In the genomic region with DNA sequence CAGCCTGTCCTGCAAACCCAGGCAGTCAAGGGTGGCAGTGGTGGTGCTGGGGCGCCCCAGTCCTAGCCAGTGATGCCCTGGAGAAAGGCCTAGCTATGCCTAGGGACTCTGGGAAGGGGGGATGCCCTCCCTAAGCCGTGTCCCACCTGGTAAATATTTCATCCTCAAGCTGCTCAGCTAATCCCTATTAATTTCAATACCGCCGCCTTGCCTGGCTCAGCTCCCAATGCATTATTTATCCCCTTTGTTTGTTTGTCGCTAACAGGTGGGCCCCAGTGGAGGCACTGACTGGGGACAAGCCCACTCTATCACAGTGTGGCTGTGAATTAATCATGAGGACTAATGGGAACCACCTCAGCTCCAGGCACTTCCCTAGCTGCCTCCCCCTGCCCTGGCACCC, we compare ENCODE assay signal across 20 cellular contexts. TPM values are rescaled to one million over a fixed set of nuclear protein-coding genes. Genes with fewer than 3 reads are reported as not detected.
A peak's percentile ranks its signal among the peaks of the same experiment; 100 is the strongest.
DNase-seq lines count a peak whose midpoint lies in the region; ATAC-seq and TF ChIP-seq lines count a peak whose summit lies in the region.
"Had no signal": no experiment of that assay in that cellular context is flagged by ENCODE, and none has a peak within 500 bp of the region (broad histone marks: within the 10 kb centered on the region; RNA-seq: fewer than 3 reads in every experiment).

No MANE protein-coding gene starts in this region.

- peaks cover 4% of the 10 kb centered on the region for H3K36me3 Mint-ChIP-seq in activated CD8-positive, alpha-beta T cell treated with anti-CD3 and anti-CD28 coated beads for 36 hours (ENCODE audit: low read depth)
- H3K36me3 Mint-ChIP-seq in activated CD8-positive, alpha-beta T cell treated with anti-CD3 and anti-CD28 coated beads, Interleukin-2, amount 10 ng/mL, durations not matched to agents 7 days and 5 days (ENCODE audit: low read depth): no peaks in the 10 kb centered on the region
- no peaks in the 10 kb centered on the region for H3K36me3 Mint-ChIP-seq in stimulated activated effector memory CD8-positive, alpha-beta T cell treated with anti-CD3 and anti-CD28 coated beads, Interleukin-12 subunit alpha, Interleukin-12 subunit beta, amount 100 ng/mL, for 72 hours

- H3K27me3 ChIP-seq in WERI-Rb-1 (ENCODE audit: insufficient read depth, low read depth, severe bottlenecking): no peaks in the 10 kb centered on the region

- H3K36me3 ChIP-seq in WERI-Rb-1: peaks cover 16% of the 10 kb centered on the region

- peak overlapping the region; percentile 45 for H3K27ac ChIP-seq in WERI-Rb-1

- intact Hi-C loops in activated CD8-positive, alpha-beta T cell treated with anti-CD3 and anti-CD28 coated beads for 36 hours (cut with micrococcal nuclease): no loop called here

- H3K27me3 Mint-ChIP-seq in activated CD8-positive, alpha-beta T cell treated with anti-CD3 and anti-CD28 coated beads for 36 hours: no peaks in the 10 kb centered on the region
- H3K27me3 Mint-ChIP-seq in activated CD8-positive, alpha-beta T cell treated with anti-CD3 and anti-CD28 coated beads, Interleukin-2, amount 10 ng/mL, durations not matched to agents 7 days and 5 days (ENCODE audit: low read depth): no peaks in the 10 kb centered on the region
- H3K27me3 Mint-ChIP-seq: CD4-positive, alpha-beta T cell had no signal

- H3K9me3 ChIP-seq in WERI-Rb-1 (ENCODE audit: severe bottlenecking): no peaks in the 10 kb centered on the region
- H3K9me3 ChIP-seq: HAP-1, SK-N-SH had no signal

- DNase-seq in activated CD8-positive, alpha-beta T cell treated with anti-CD3 and anti-CD28 coated beads for 36 hours: no peak
- no peak for DNase-seq in activated CD8-positive, alpha-beta T cell treated with anti-CD3 and anti-CD28 coated beads, Interleukin-2, amount 10 ng/mL, durations not matched to agents 7 days and 5 days
- peak; percentile 78 for DNase-seq in NCI-H748 (lab: John Stamatoyannopoulos, UW; ENCODE audit: unreplicated experiment)
- DNase-seq in WERI-Rb-1: no peak
- DNase-seq in stimulated activated effector memory CD8-positive, alpha-beta T cell treated with anti-CD3 and anti-CD28 coated beads, Interleukin-12 subunit alpha, Interleukin-12 subunit beta, amount 100 ng/mL, for 72 hours (ENCODE audit: low spot score in 2 of 2): no peak
- no peak for DNase-seq in NOMO-1 treated with dmso at 0.1 percent for 144 hours (lab: John Stamatoyannopoulos, UW; ENCODE audit: unreplicated experiment)
- DNase-seq in DMS 273 treated with DMSO at 0.1 percent for 48 hours (lab: John Stamatoyannopoulos, UW): no peak
- DNase-seq: CD4-positive, alpha-beta T cell; DMS79; GF-D8; GOT3; NCI-H1048; NCI-H1694; NCI-H2029 treated with DMSO at 0.1 percent for 48 hours; NCI-H2171 treated with DMSO at 0.1 percent for 48 hours; NCI-H526; PC-3; SK-N-SH; SW 1271 had no signal

- no peak for TF ChIP-seq CTCF in activated CD8-positive, alpha-beta T cell treated with anti-CD3 and anti-CD28 coated beads for 36 hours (IDR thresholded peaks at IDR 0.05)
- TF ChIP-seq CTCF in WERI-Rb-1 (IDR thresholded peaks at IDR 0.05; ENCODE audit: low read depth, low read length): no peak

- peak overlapping the region; percentile 7 for H3K27ac Mint-ChIP-seq in activated CD8-positive, alpha-beta T cell treated with anti-CD3 and anti-CD28 coated beads for 36 hours
- no peak overlapping the region for H3K27ac Mint-ChIP-seq in activated CD8-positive, alpha-beta T cell treated with anti-CD3 and anti-CD28 coated beads, Interleukin-2, amount 10 ng/mL, durations not matched to agents 7 days and 5 days
- peak overlapping the region; percentile 43 for H3K27ac Mint-ChIP-seq in stimulated activated effector memory CD8-positive, alpha-beta T cell treated with anti-CD3 and anti-CD28 coated beads, Interleukin-12 subunit alpha, Interleukin-12 subunit beta, amount 100 ng/mL, for 72 hours
- H3K27ac Mint-ChIP-seq: CD4-positive, alpha-beta T cell had no signal

- peaks cover 10% of the 10 kb centered on the region for H3K4me1 Mint-ChIP-seq in activated CD8-positive, alpha-beta T cell treated with anti-CD3 and anti-CD28 coated beads for 36 hours (ENCODE audit: low read depth)
- H3K4me1 Mint-ChIP-seq in activated CD8-positive, alpha-beta T cell treated with anti-CD3 and anti-CD28 coated beads, Interleukin-2, amount 10 ng/mL, durations not matched to agents 7 days and 5 days (ENCODE audit: low read depth): peaks cover 5% of the 10 kb centered on the region
- H3K4me1 Mint-ChIP-seq in stimulated activated effector memory CD8-positive, alpha-beta T cell treated with anti-CD3 and anti-CD28 coated beads, Interleukin-12 subunit alpha, Interleukin-12 subunit beta, amount 100 ng/mL, for 72 hours: peaks cover 7% of the 10 kb centered on the region

- no peak overlapping the region for H3K4me3 ChIP-seq in WERI-Rb-1 (ENCODE audit: low read depth, low read length)
- H3K4me3 ChIP-seq: HAP-1 had no signal

- no peak for ATAC-seq in activated CD8-positive, alpha-beta T cell treated with anti-CD3 and anti-CD28 coated beads for 36 hours
- no peak for ATAC-seq in activated CD8-positive, alpha-beta T cell treated with anti-CD3 and anti-CD28 coated beads, Interleukin-2, amount 10 ng/mL, durations not matched to agents 7 days and 5 days
- no peak for ATAC-seq in stimulated activated effector memory CD8-positive, alpha-beta T cell treated with anti-CD3 and anti-CD28 coated beads, Interleukin-12 subunit alpha, Interleukin-12 subunit beta, amount 100 ng/mL, for 72 hours
- ATAC-seq: PC-3 had no signal

- CTCF ChIA-PET in activated CD8-positive, alpha-beta T cell treated with anti-CD3 and anti-CD28 coated beads for 36 hours (lab: Charles Lee): interaction anchor here (1.4 kb wide), 1 partner anchor 10 kb away, joined by 3 read pairs; no protein-coding TSS in a partner anchor
- CTCF ChIA-PET in activated CD8-positive, alpha-beta T cell treated with anti-CD3 and anti-CD28 coated beads, Interleukin-2, amount 10 ng/mL, durations not matched to agents 7 days and 5 days (lab: Charles Lee): interaction anchor here (1.4 kb wide), 1 partner anchor 11 kb away, joined by 3 read pairs; no protein-coding TSS in a partner anchor

- no peaks in the 10 kb centered on the region for H3K9me3 Mint-ChIP-seq in activated CD8-positive, alpha-beta T cell treated with anti-CD3 and anti-CD28 coated beads for 36 hours
- no peaks in the 10 kb centered on the region for H3K9me3 Mint-ChIP-seq in activated CD8-positive, alpha-beta T cell treated with anti-CD3 and anti-CD28 coated beads, Interleukin-2, amount 10 ng/mL, durations not matched to agents 7 days and 5 days (ENCODE audit: insufficient read depth)
- H3K9me3 Mint-ChIP-seq in stimulated activated effector memory CD8-positive, alpha-beta T cell treated with anti-CD3 and anti-CD28 coated beads, Interleukin-12 subunit alpha, Interleukin-12 subunit beta, amount 100 ng/mL, for 72 hours: no peaks in the 10 kb centered on the region
- H3K9me3 Mint-ChIP-seq: CD4-positive, alpha-beta T cell had no signal

- POLR2A ChIA-PET in activated CD8-positive, alpha-beta T cell treated with anti-CD3 and anti-CD28 coated beads for 36 hours (lab: Charles Lee): interaction anchor here (1.2 to 1.7 kb wide), 2 partner anchors 17 to 102 kb away, joined by 3 to 5 read pairs; no protein-coding TSS in a partner anchor
- POLR2A ChIA-PET in activated CD8-positive, alpha-beta T cell treated with anti-CD3 and anti-CD28 coated beads, Interleukin-2, amount 10 ng/mL, durations not matched to agents 7 days and 5 days (lab: Charles Lee): no interaction called here

- no peak overlapping the region for H3K4me3 Mint-ChIP-seq in activated CD8-positive, alpha-beta T cell treated with anti-CD3 and anti-CD28 coated beads for 36 hours
- no peak overlapping the region for H3K4me3 Mint-ChIP-seq in activated CD8-positive, alpha-beta T cell treated with anti-CD3 and anti-CD28 coated beads, Interleukin-2, amount 10 ng/mL, durations not matched to agents 7 days and 5 days
- no peak overlapping the region for H3K4me3 Mint-ChIP-seq in stimulated activated effector memory CD8-positive, alpha-beta T cell treated with anti-CD3 and anti-CD28 coated beads, Interleukin-12 subunit alpha, Interleukin-12 subunit beta, amount 100 ng/mL, for 72 hours
- H3K4me3 Mint-ChIP-seq: CD4-positive, alpha-beta T cell had no signal

RNA-seq across cellular contexts. Expression of a gene that starts 22.5 kb away (rescaled TPM):
- 10 to 100 TPM; 26.5 to 29.6 TPM for total RNA-seq in activated CD8-positive, alpha-beta T cell treated with anti-CD3 and anti-CD28 coated beads for 36 hours
- 10 to 100 TPM; 33.3 to 34.9 TPM for total RNA-seq in activated CD8-positive, alpha-beta T cell treated with anti-CD3 and anti-CD28 coated beads, Interleukin-2, amount 10 ng/mL, durations not matched to agents 7 days and 5 days
